Comparison of ENCODE assay signal across 1 cellular context in genomic region chr10:11685787-11686218, GRCh38.
TF ChIP-seq lines count a peak whose summit lies in the region.

No MANE protein-coding gene starts in this region.

TF ChIP-seq in HEK293, 187 proteins besides CTCF, POLR2A, EP300 and RAD21 (continued from another document):
- TF ChIP-seq ZNF366 (tag by site-specific recombination; conservative IDR thresholded peaks at IDR 0.05) = peak; percentile 86
- TF ChIP-seq GLIS2 (tag by site-specific recombination; IDR thresholded peaks at IDR 0.05) = no peak
- no peak for TF ChIP-seq ZFP37 (tag by site-specific recombination; IDR thresholded peaks at IDR 0.05)
- no peak for TF ChIP-seq HOXC10 (CRISPR knock-in tag; IDR thresholded peaks at IDR 0.05)
- no peak for TF ChIP-seq ZNF830 (tag by site-specific recombination; IDR thresholded peaks at IDR 0.05; ENCODE audit: low read depth)
- peak; percentile 83; the same call in 1 of the 2 replicates for TF ChIP-seq TRIM28 (IDR thresholded peaks at IDR 0.05; ENCODE audit: borderline replicate concordance, low read length)
- TF ChIP-seq ZBTB26 (tag by site-specific recombination; optimal IDR thresholded peaks at IDR 0.05) = no peak
- TF ChIP-seq MYNN (tag by site-specific recombination; IDR thresholded peaks at IDR 0.05; ENCODE audit: borderline replicate concordance) = no peak
- no peak for TF ChIP-seq ZNF404 (tag by site-specific recombination; IDR thresholded peaks at IDR 0.05)
- TF ChIP-seq ZNF169 (tag by site-specific recombination; IDR thresholded peaks at IDR 0.05) = no peak
- TF ChIP-seq ZNF140 (tag by site-specific recombination; IDR thresholded peaks at IDR 0.05) = no peak
- no peak for TF ChIP-seq YY2 (tag by site-specific recombination; IDR thresholded peaks at IDR 0.05)
- no peak for TF ChIP-seq GLI4 (tag by site-specific recombination; IDR thresholded peaks at IDR 0.05)
- peak; percentile 80 for TF ChIP-seq PRDM4 (tag by site-specific recombination; IDR thresholded peaks at IDR 0.05)
- no peak for TF ChIP-seq PRDM1 (tag by site-specific recombination; IDR thresholded peaks at IDR 0.05)
- no peak for TF ChIP-seq BCL6B (tag by site-specific recombination; IDR thresholded peaks at IDR 0.05)
- no peak for TF ChIP-seq ZNF23 (tag by site-specific recombination; IDR thresholded peaks at IDR 0.05; ENCODE audit: borderline replicate concordance)
- TF ChIP-seq ZNF324 (tag by site-specific recombination; IDR thresholded peaks at IDR 0.05) = no peak
- TF ChIP-seq ZNF155 (tag by site-specific recombination; IDR thresholded peaks at IDR 0.05) = no peak
- TF ChIP-seq ZNF112 (tag by site-specific recombination; IDR thresholded peaks at IDR 0.05) = no peak
- no peak for TF ChIP-seq ZBTB10 (tag by site-specific recombination; IDR thresholded peaks at IDR 0.05)
- TF ChIP-seq ZSCAN16 (tag by site-specific recombination; IDR thresholded peaks at IDR 0.05) = peak; percentile 78; the same call in 1 of the 2 replicates
- no peak for TF ChIP-seq ZNF157 (tag by site-specific recombination; IDR thresholded peaks at IDR 0.05)
- peak; percentile 73; the same call in 1 of the 2 replicates for TF ChIP-seq ZNF184 (tag by site-specific recombination; IDR thresholded peaks at IDR 0.05)
- peak; percentile 68 for TF ChIP-seq ZNF561 (tag by site-specific recombination; IDR thresholded peaks at IDR 0.05; ENCODE audit: borderline replicate concordance)
- TF ChIP-seq KLF1 (tag by site-specific recombination; IDR thresholded peaks at IDR 0.05) = no peak
- TF ChIP-seq ZFP41 (tag by site-specific recombination; IDR thresholded peaks at IDR 0.05; ENCODE audit: borderline replicate concordance) = no peak
- TF ChIP-seq FEZF1 (tag by site-specific recombination; IDR thresholded peaks at IDR 0.05) = peak; percentile 96
- TF ChIP-seq SP3 (tag by site-specific recombination; IDR thresholded peaks at IDR 0.05) = no peak
- TF ChIP-seq PRDM2 (tag by site-specific recombination; IDR thresholded peaks at IDR 0.05; ENCODE audit: borderline replicate concordance) = no peak
- no peak for TF ChIP-seq ZNF776 (tag by site-specific recombination; IDR thresholded peaks at IDR 0.05; ENCODE audit: borderline replicate concordance)
- no peak for TF ChIP-seq ZNF248 (tag by site-specific recombination; IDR thresholded peaks at IDR 0.05)
- TF ChIP-seq ZNF549 (tag by site-specific recombination; IDR thresholded peaks at IDR 0.05) = no peak
- no peak for TF ChIP-seq ZNF621 (tag by site-specific recombination; IDR thresholded peaks at IDR 0.05)
- no peak for TF ChIP-seq ZBTB48 (tag by site-specific recombination; IDR thresholded peaks at IDR 0.05)
- no peak; the same call in 1 of the 2 replicates for TF ChIP-seq ZNF501 (tag by site-specific recombination; IDR thresholded peaks at IDR 0.05)
- TF ChIP-seq ZNF311 (tag by site-specific recombination; IDR thresholded peaks at IDR 0.05; ENCODE audit: borderline replicate concordance) = no peak
- no peak for TF ChIP-seq KLF7 (tag by site-specific recombination; IDR thresholded peaks at IDR 0.05; ENCODE audit: borderline replicate concordance)
- no peak for TF ChIP-seq AEBP2 (tag by site-specific recombination; IDR thresholded peaks at IDR 0.05; ENCODE audit: borderline replicate concordance)
- TF ChIP-seq ZNF292 (tag by site-specific recombination; IDR thresholded peaks at IDR 0.05; ENCODE audit: borderline replicate concordance, low read depth) = no peak
- TF ChIP-seq ZSCAN30 (tag by site-specific recombination; IDR thresholded peaks at IDR 0.05) = peak; percentile 96
